Comparison of ENCODE assay signal across 9 cellular contexts in genomic region chr10:89283174-89283987, GRCh38. TPM values are rescaled to one million over a fixed set of nuclear protein-coding genes. Genes with fewer than 3 reads are reported as not detected.
DNase-seq lines count a peak whose midpoint lies in the region; ATAC-seq and TF ChIP-seq lines count a peak whose summit lies in the region.
"Had no signal": no experiment of that assay in that cellular context is flagged by ENCODE, and none has a peak within 500 bp of the region (broad histone marks: within the 10 kb centered on the region; RNA-seq: fewer than 3 reads in every experiment).

No MANE protein-coding gene starts in this region.

- no peaks in the 10 kb centered on the region for H3K27me3 Mint-ChIP-seq in chondrocyte (ENCODE audit: low read depth)
- H3K27me3 Mint-ChIP-seq in stimulated activated memory B cell treated with anti-CD40 and anti-IgM and Interleukin-4, amounts not matched to agents 10 μg/mL and 1 μg/mL and 100 μg/mL, for 72 hours, result no peaks in the 10 kb centered on the region
- peaks cover 30% of the 10 kb centered on the region for H3K27me3 Mint-ChIP-seq in activated T-helper 2 cell treated with anti-CD3 and anti-CD28 coated beads, Interferon-gamma antibody, Interleukin-2, Interleukin-4, amounts not matched to agents 10 μg/mL and 5 μg/mL and 100 μg/mL, durations not matched to agents 14 hours and 24 hours and 36 hours (ENCODE audit: low read depth)
- H3K27me3 Mint-ChIP-seq: activated naive CD8-positive, alpha-beta T cell had no signal

- no peak overlapping the region for H3K23ac ChIP-seq in mesenchymal stem cell (ENCODE audit: low read length in 2 of 2)

- ATAC-seq in upper lobe of left lung (ENCODE audit: low FRiP score in 2 of 2), result peak; percentile 37 to 73
- ATAC-seq in stimulated activated memory B cell treated with anti-CD40 and anti-IgM and Interleukin-4, amounts not matched to agents 10 μg/mL and 1 μg/mL and 100 μg/mL, for 72 hours, result no peak

- WGBS in mesenchymal stem cell, result 23% methylated on average over 5 of the region's 6 CpGs
- WGBS in upper lobe of left lung, 2 donors, result 41 to 47% methylated on average over 6 of the region's 6 CpGs

- H2BK15ac ChIP-seq in mesenchymal stem cell (ENCODE audit: low read depth, poor library complexity, severe bottlenecking), result no peak overlapping the region

- H4K8ac ChIP-seq in mesenchymal stem cell (ENCODE audit: low read length), result peak overlapping the region; percentile 91

- peak overlapping the region; percentile 94 for H3K27ac Mint-ChIP-seq in chondrocyte (ENCODE audit: unreplicated experiment)
- H3K27ac Mint-ChIP-seq in stimulated activated memory B cell treated with anti-CD40 and anti-IgM and Interleukin-4, amounts not matched to agents 10 μg/mL and 1 μg/mL and 100 μg/mL, for 72 hours, result no peak overlapping the region
- H3K27ac Mint-ChIP-seq in activated T-helper 2 cell treated with anti-CD3 and anti-CD28 coated beads, Interferon-gamma antibody, Interleukin-2, Interleukin-4, amounts not matched to agents 10 μg/mL and 5 μg/mL and 100 μg/mL, durations not matched to agents 14 hours and 24 hours and 36 hours, result no peak overlapping the region
- H3K27ac Mint-ChIP-seq: activated naive CD8-positive, alpha-beta T cell had no signal

- H3K14ac ChIP-seq in mesenchymal stem cell (ENCODE audit: low read length in 2 of 2), result no peak overlapping the region

- H3K9ac ChIP-seq in mesenchymal stem cell (ENCODE audit: low read length), result peak overlapping the region; percentile 90

- no peak overlapping the region for H2AK5ac ChIP-seq in mesenchymal stem cell (ENCODE audit: low read length, severe bottlenecking)

- H3K18ac ChIP-seq in mesenchymal stem cell (ENCODE audit: low read depth in 1 of 2, low read length in 2 of 2), result peak overlapping the region; percentile 86 to 88

- no peaks in the 10 kb centered on the region for H3K36me3 Mint-ChIP-seq in chondrocyte (ENCODE audit: low read depth)
- H3K36me3 Mint-ChIP-seq in stimulated activated memory B cell treated with anti-CD40 and anti-IgM and Interleukin-4, amounts not matched to agents 10 μg/mL and 1 μg/mL and 100 μg/mL, for 72 hours, result no peaks in the 10 kb centered on the region
- H3K36me3 Mint-ChIP-seq in activated T-helper 2 cell treated with anti-CD3 and anti-CD28 coated beads, Interferon-gamma antibody, Interleukin-2, Interleukin-4, amounts not matched to agents 10 μg/mL and 5 μg/mL and 100 μg/mL, durations not matched to agents 14 hours and 24 hours and 36 hours (ENCODE audit: low read depth), result no peaks in the 10 kb centered on the region
- H3K36me3 Mint-ChIP-seq: activated naive CD8-positive, alpha-beta T cell had no signal

- TF ChIP-seq CTCF in chondrocyte (IDR thresholded peaks at IDR 0.05) (no peak), upper lobe of left lung (IDR thresholded peaks at IDR 0.05) (no peak)

- peaks cover 75% of the 10 kb centered on the region for H3K4me1 Mint-ChIP-seq in chondrocyte (ENCODE audit: low read depth)
- no peaks in the 10 kb centered on the region for H3K4me1 Mint-ChIP-seq in stimulated activated memory B cell treated with anti-CD40 and anti-IgM and Interleukin-4, amounts not matched to agents 10 μg/mL and 1 μg/mL and 100 μg/mL, for 72 hours
- no peaks in the 10 kb centered on the region for H3K4me1 Mint-ChIP-seq in activated T-helper 2 cell treated with anti-CD3 and anti-CD28 coated beads, Interferon-gamma antibody, Interleukin-2, Interleukin-4, amounts not matched to agents 10 μg/mL and 5 μg/mL and 100 μg/mL, durations not matched to agents 14 hours and 24 hours and 36 hours (ENCODE audit: low read depth)

- H3K9me3 Mint-ChIP-seq in chondrocyte (ENCODE audit: low read depth), result peaks cover 5% of the 10 kb centered on the region
- no peaks in the 10 kb centered on the region for H3K9me3 Mint-ChIP-seq in stimulated activated memory B cell treated with anti-CD40 and anti-IgM and Interleukin-4, amounts not matched to agents 10 μg/mL and 1 μg/mL and 100 μg/mL, for 72 hours
- H3K9me3 Mint-ChIP-seq in activated T-helper 2 cell treated with anti-CD3 and anti-CD28 coated beads, Interferon-gamma antibody, Interleukin-2, Interleukin-4, amounts not matched to agents 10 μg/mL and 5 μg/mL and 100 μg/mL, durations not matched to agents 14 hours and 24 hours and 36 hours, result no peaks in the 10 kb centered on the region

- H3K9me3 ChIP-seq in mesenchymal stem cell (ENCODE audit: control insufficient read depth, low read length) (no peaks in the 10 kb centered on the region), upper lobe of left lung (no peaks in the 10 kb centered on the region)

- H3K4me1 ChIP-seq in mesenchymal stem cell (ENCODE audit: control insufficient read depth, insufficient read depth, low read depth, low read length) (peaks cover 10% of the 10 kb centered on the region), upper lobe of left lung (peaks cover 15 to 28% (median 22%) of the 10 kb centered on the region in 4 donors)

- H3K27ac ChIP-seq in mesenchymal stem cell (ENCODE audit: low read length, poor library complexity, severe bottlenecking) (peak overlapping the region; percentile 99), upper lobe of left lung (peak overlapping the region; percentile 60 to 75 (median 68))

- H2AFZ ChIP-seq in mesenchymal stem cell (ENCODE audit: low read depth, low read length), result no peak overlapping the region

- H3K79me1 ChIP-seq in mesenchymal stem cell (replicated peaks; ENCODE audit: low read length, poor library complexity, severe bottlenecking), result no peaks in the 10 kb centered on the region

- H2BK120ac ChIP-seq in mesenchymal stem cell (ENCODE audit: low read depth, low read length), result peak overlapping the region; percentile 54

- TF ChIP-seq EP300 in upper lobe of left lung (IDR thresholded peaks at IDR 0.05), result no peak

- peak overlapping the region; percentile 50 for H3K4me2 ChIP-seq in mesenchymal stem cell (ENCODE audit: low read length, poor library complexity, severe bottlenecking)

- H3K4me3 Mint-ChIP-seq in chondrocyte (ENCODE audit: unreplicated experiment), result peak overlapping the region; percentile 41
- no peak overlapping the region for H3K4me3 Mint-ChIP-seq in stimulated activated memory B cell treated with anti-CD40 and anti-IgM and Interleukin-4, amounts not matched to agents 10 μg/mL and 1 μg/mL and 100 μg/mL, for 72 hours
- no peak overlapping the region for H3K4me3 Mint-ChIP-seq in activated T-helper 2 cell treated with anti-CD3 and anti-CD28 coated beads, Interferon-gamma antibody, Interleukin-2, Interleukin-4, amounts not matched to agents 10 μg/mL and 5 μg/mL and 100 μg/mL, durations not matched to agents 14 hours and 24 hours and 36 hours (ENCODE audit: low read depth)
- H3K4me3 Mint-ChIP-seq: activated naive CD8-positive, alpha-beta T cell had no signal

- intact Hi-C loops in activated T-helper 2 cell treated with anti-CD3 and anti-CD28 coated beads, Interferon-gamma antibody, Interleukin-2, Interleukin-4, amounts not matched to agents 10 μg/mL and 5 μg/mL and 100 μg/mL, durations not matched to agents 14 hours and 24 hours and 36 hours (cut with micrococcal nuclease), result no loop called here

- TF ChIP-seq POLR2A in upper lobe of left lung (IDR thresholded peaks at IDR 0.05), result no peak

- DNase-seq in NCI-H1417 (lab: John Stamatoyannopoulos, UW) (peak in 2 of 3 experiments; percentile 49 to 74), NCI-H1417 treated with DMSO at 0.1 percent for 48 hours (lab: John Stamatoyannopoulos, UW) (no peak), chondrocyte (ENCODE audit: low spot score) (no peak), mesenchymal stem cell (peak; percentile 61), upper lobe of left lung (no peak), NCI-H1105 treated with DMSO at 0.1 percent for 48 hours (lab: John Stamatoyannopoulos, UW) (no peak)
- DNase-seq in activated T-helper 2 cell treated with anti-CD3 and anti-CD28 coated beads, Interferon-gamma antibody, Interleukin-2, Interleukin-4, amounts not matched to agents 10 μg/mL and 5 μg/mL and 100 μg/mL, durations not matched to agents 14 hours and 24 hours and 36 hours (ENCODE audit: low spot score), result no peak

- peak overlapping the region; percentile 75 to 93 for H2BK12ac ChIP-seq in mesenchymal stem cell (ENCODE audit: low read length in 2 of 2)

- H4K91ac ChIP-seq in mesenchymal stem cell (ENCODE audit: low read length), result peak overlapping the region; percentile 88

- H3K36me3 ChIP-seq in mesenchymal stem cell (ENCODE audit: control insufficient read depth in 1 of 2, insufficient read depth in 2 of 2, low read depth in 1 of 2, low read length in 2 of 2), result no peaks in the 10 kb centered on the region
- H3K36me3 ChIP-seq in upper lobe of left lung, result no peaks in the 10 kb centered on the region

- H3K27me3 ChIP-seq in mesenchymal stem cell (ENCODE audit: control insufficient read depth in 1 of 2, insufficient read depth in 1 of 2, low read length in 2 of 2), result no peaks in the 10 kb centered on the region
- H3K27me3 ChIP-seq in upper lobe of left lung, result no peaks in the 10 kb centered on the region

- H3K4me3 ChIP-seq in mesenchymal stem cell (ENCODE audit: insufficient read depth in 1 of 2, low read depth in 1 of 2, low read length in 2 of 2) (peak overlapping the region in 1 of 2 experiments; percentile 51), upper lobe of left lung (peak overlapping the region in 2 of 4 donors; percentile 20 to 21)

- H3K4ac ChIP-seq in mesenchymal stem cell (ENCODE audit: low read depth in 1 of 2, low read length in 2 of 2), result peak overlapping the region; percentile 49 to 94

- H2BK5ac ChIP-seq in mesenchymal stem cell (ENCODE audit: low read depth, low read length, poor library complexity, severe bottlenecking), result peak overlapping the region; percentile 87

RNA-seq across cellular contexts. Expression of gene IFIT2, which starts 18.5 kb away (rescaled TPM):
- total RNA-seq in chondrocyte (3.0 to 3.8 TPM (median 3.3 TPM) in 3 replicates), upper lobe of left lung (10 to 100 TPM in 4 of 6 donors, 1 to 10 TPM in 2; 7.8 to 49.0 (median 12.0) TPM)
- 4.6 TPM for polyA plus RNA-seq in mesenchymal stem cell (2013, experiment 1 of 2)
- 4.7 TPM for polyA plus RNA-seq in mesenchymal stem cell (2013, experiment 2 of 2)
- total RNA-seq in activated T-helper 2 cell treated with anti-CD3 and anti-CD28 coated beads, Interferon-gamma antibody, Interleukin-2, Interleukin-4, amounts not matched to agents 10 μg/mL and 5 μg/mL and 100 μg/mL, durations not matched to agents 14 hours and 24 hours and 36 hours, result 0.57 and 0.82 TPM in 2 replicates

RNA-seq across cellular contexts. Expression of gene LIPA, which starts 31.8 kb away (rescaled TPM):
- total RNA-seq in chondrocyte (35.8 to 52.5 TPM (median 44.1 TPM) in 3 replicates), upper lobe of left lung (100 to 1,000 TPM in 2 of 6 donors, 10 to 100 TPM in 4; 28.5 to 129 (median 70.6) TPM)
- polyA plus RNA-seq in mesenchymal stem cell (2013, experiment 1 of 2), result 180 TPM
- 188 TPM for polyA plus RNA-seq in mesenchymal stem cell (2013, experiment 2 of 2)
- total RNA-seq in activated T-helper 2 cell treated with anti-CD3 and anti-CD28 coated beads, Interferon-gamma antibody, Interleukin-2, Interleukin-4, amounts not matched to agents 10 μg/mL and 5 μg/mL and 100 μg/mL, durations not matched to agents 14 hours and 24 hours and 36 hours, result 12.9 and 13.6 TPM in 2 replicates

RNA-seq across cellular contexts. Expression of gene IFIT3, which starts 44.4 kb away (rescaled TPM):
- total RNA-seq in chondrocyte, result 6.0 to 7.4 TPM (median 6.9 TPM) in 3 replicates
- 29.1 TPM for polyA plus RNA-seq in mesenchymal stem cell (2013, experiment 1 of 2)
- polyA plus RNA-seq in mesenchymal stem cell (2013, experiment 2 of 2), result 30.3 TPM
- total RNA-seq in upper lobe of left lung, result 10 to 100 TPM; 27.2 to 81.9 (median 33.8) TPM
- total RNA-seq in activated T-helper 2 cell treated with anti-CD3 and anti-CD28 coated beads, Interferon-gamma antibody, Interleukin-2, Interleukin-4, amounts not matched to agents 10 μg/mL and 5 μg/mL and 100 μg/mL, durations not matched to agents 14 hours and 24 hours and 36 hours, result 0.74 and 0.94 TPM in 2 replicates

Comparison
In these comparisons a context has a peak if more than half of its experiments do, and no peak if none do; other contexts are left out.
1. DNase-seq: peak in NCI-H1417 (2 of 3) and mesenchymal stem cell (single experiment); none in NCI-H1417 treated with DMSO at 0.1 percent for 48 hours (single experiment), chondrocyte (single experiment), upper lobe of left lung (0 of 2), NCI-H1105 treated with DMSO at 0.1 percent for 48 hours (single experiment) and activated T-helper 2 cell treated with anti-CD3 and anti-CD28 coated beads, Interferon-gamma antibody, Interleukin-2, Interleukin-4, amounts not matched to agents 10 μg/mL and 5 μg/mL and 100 μg/mL, durations not matched to agents 14 hours and 24 hours and 36 hours (single experiment).